ENCODE assay signal across 8 cellular contexts in genomic region chr6:5085638-5086293, GRCh38. TPM values are rescaled to one million over a fixed set of nuclear protein-coding genes. Genes with fewer than 3 reads are reported as not detected.
DNase-seq lines count a peak whose midpoint lies in the region; ATAC-seq, FAIRE-seq and TF ChIP-seq lines count a peak whose summit lies in the region.

No MANE protein-coding gene starts in this region.

- H4K20me1 ChIP-seq in SK-N-SH (ENCODE audit: insufficient read depth): no peaks in the 10 kb centered on the region

- no peaks in the 10 kb centered on the region for H3F3A ChIP-seq in SK-N-SH (replicated peaks; ENCODE audit: insufficient read depth)

- no peaks in the 10 kb centered on the region for H3K79me2 ChIP-seq in SK-N-SH (ENCODE audit: insufficient read depth)

- peak; percentile 19 for ATAC-seq in HG02870 (IDR thresholded peaks at IDR 0.05; ENCODE audit: unreplicated experiment)
- ATAC-seq in pancreas: peak in 3 of 4 donors; percentile 38 to 48 (median 41)
- ATAC-seq in HG03457 (IDR thresholded peaks at IDR 0.05; ENCODE audit: unreplicated experiment): no peak

- H3K36me3 ChIP-seq in ES-I3 (ENCODE audit: insufficient read depth, low read length): no peaks in the 10 kb centered on the region
- no peaks in the 10 kb centered on the region for H3K36me3 ChIP-seq in SK-N-SH (replicated peaks in 1 of 2; ENCODE audit: control insufficient read depth in 1 of 2, insufficient read depth in 2 of 2, low read length in 1 of 2)
- no peaks in the 10 kb centered on the region for H3K36me3 ChIP-seq in pancreas

- no peaks in the 10 kb centered on the region for H3K9me2 ChIP-seq in SK-N-SH

- CTCF ChIA-PET in SK-N-SH (lab: Yijun Ruan, JAX): interaction anchor here (0.7 kb wide), 1 partner anchor 1665 kb away, joined by 3 read pairs; no protein-coding TSS in a partner anchor

- no peaks in the 10 kb centered on the region; the same call in 1 of the 2 replicates for H3K9me3 ChIP-seq in ES-I3 (ENCODE audit: control insufficient read depth, insufficient read depth, low read length)
- H3K9me3 ChIP-seq in SK-N-SH: no peaks in the 10 kb centered on the region
- no peaks in the 10 kb centered on the region for H3K9me3 ChIP-seq in pancreas

- H3K27me3 ChIP-seq in SK-N-SH (ENCODE audit: insufficient read depth) (no peaks in the 10 kb centered on the region), pancreas (peaks cover 0 to 4% (median 0%) of the 10 kb centered on the region in 4 donors)

- H3K4me1 ChIP-seq in ES-I3 (ENCODE audit: insufficient read depth, low read length): no peaks in the 10 kb centered on the region; the same call in 1 of the 2 replicates
- peaks cover 0 to 8% of the 10 kb centered on the region in 2 experiments; a peak in 1 of 4 replicates for H3K4me1 ChIP-seq in SK-N-SH (ENCODE audit: control insufficient read depth in 1 of 2, insufficient read depth in 2 of 2, low read depth in 1 of 2, low read length in 1 of 2)
- H3K4me1 ChIP-seq in pancreas: peaks cover 0 to 3% (median 0%) of the 10 kb centered on the region in 3 donors

- H3K4me3 ChIP-seq in SK-N-SH (ENCODE audit: low read depth in 2 of 2, low read length in 1 of 2) (peak overlapping the region; percentile 52 to 69), foreskin fibroblast (ENCODE audit: low read depth in 1 of 2, low read length in 2 of 2) (peak overlapping the region; percentile 53 to 69), pancreas (peak overlapping the region; percentile 23 to 57 (median 42))

- H3K4me2 ChIP-seq in SK-N-SH: peak overlapping the region; percentile 92

- peak overlapping the region; percentile 79 for H3K9ac ChIP-seq in ES-I3 (ENCODE audit: low read depth, low read length)
- no peak overlapping the region for H3K9ac ChIP-seq in SK-N-SH

- no CpG with 5 or more reads among the region's 75 CpGs for WGBS in SK-N-SH (ENCODE audit: low lambda C conversion rate)
- 1 to 2% methylated on average over 51 to 75 of the region's 75 CpGs for WGBS in pancreas, 2 donors

- no peak for TF ChIP-seq RAD21 in SK-N-SH (IDR thresholded peaks at IDR 0.05; ENCODE audit: low read length)

- DNase-seq in SK-N-SH (peak; percentile 76), foreskin fibroblast (peak; percentile 41 to 76), pancreas (peak in 2 of 6 donors; percentile 59 to 64), globus pallidus (ENCODE audit: low spot score) (no peak), OCI-M2 (lab: John Stamatoyannopoulos, UW; ENCODE audit: unreplicated experiment) (no peak)

- TF ChIP-seq CTCF in SK-N-SH (IDR thresholded peaks at IDR 0.05): no peak
- no peak for TF ChIP-seq CTCF in foreskin fibroblast (IDR thresholded peaks at IDR 0.05; ENCODE audit: low read depth, low read length)
- TF ChIP-seq CTCF in pancreas (IDR thresholded peaks at IDR 0.05): no peak

- FAIRE-seq in pancreas (lab: Jason Lieb, UNC): no peak

- intact Hi-C loops in pancreas (cut with DNase I): no loop called here

- no peak overlapping the region for H3K27ac ChIP-seq in SK-N-SH (ENCODE audit: low read depth in 2 of 2, low read length in 1 of 2)
- H3K27ac ChIP-seq in pancreas: no peak overlapping the region

- H2AFZ ChIP-seq in SK-N-SH (ENCODE audit: low read depth): peak overlapping the region; percentile 83; the same call in 1 of the 2 replicates

- POLR2A ChIA-PET in SK-N-SH (lab: Yijun Ruan, JAX): no interaction called here

- TF ChIP-seq EP300 in SK-N-SH (IDR thresholded peaks at IDR 0.05; ENCODE audit: borderline replicate concordance in 1 of 2, low read depth in 1 of 2, low read length in 1 of 2): no peak

TF ChIP-seq in SK-N-SH, 30 proteins besides CTCF, POLR2A, EP300 and RAD21:
- TF ChIP-seq TEAD4 (IDR thresholded peaks at IDR 0.05; ENCODE audit: borderline replicate concordance, insufficient read depth): no peak
- TF ChIP-seq TCF12 (IDR thresholded peaks at IDR 0.05): no peak
- TF ChIP-seq RXRA (IDR thresholded peaks at IDR 0.05; ENCODE audit: borderline replicate concordance, low read depth): no peak
- TF ChIP-seq MAX (IDR thresholded peaks at IDR 0.05; ENCODE audit: low read depth): peak; percentile 53; the same call in 1 of the 2 replicates
- no peak for TF ChIP-seq ELF1 (IDR thresholded peaks at IDR 0.05)

RNA-seq across cellular contexts. Expression of gene PPP1R3G, which starts 0.6 kb away (rescaled TPM):
- 0.08 and 0.10 TPM in 2 replicates for polyA plus RNA-seq in SK-N-SH (2012; rRNA removed)
- polyA plus RNA-seq in SK-N-SH (2012; cell fraction: cytosol; rRNA removed): 0.04 and 0.08 TPM in 2 replicates
- polyA plus RNA-seq in SK-N-SH (2012; cell fraction: nucleus; rRNA removed): 0.09 and 0.12 TPM in 2 replicates
- under 1 TPM in 4 of 6 donors, not detected in 2; 0.04 to 0.24 (median 0.07) TPM for total RNA-seq in pancreas
- polyA plus RNA-seq in pancreas: under 1 TPM; 0.08 to 0.09 TPM

Comparison
In these comparisons a context has a peak if more than half of its experiments do, and no peak if none do; other contexts are left out.
1. DNase-seq: peak in SK-N-SH (single experiment) and foreskin fibroblast (2 of 2); none in globus pallidus (single experiment) and OCI-M2 (single experiment).
2. Peak in every context shown above with its lines, with median percentiles within 50 percentile points of each other: H3K4me3 ChIP-seq.